In the genomic region with DNA sequence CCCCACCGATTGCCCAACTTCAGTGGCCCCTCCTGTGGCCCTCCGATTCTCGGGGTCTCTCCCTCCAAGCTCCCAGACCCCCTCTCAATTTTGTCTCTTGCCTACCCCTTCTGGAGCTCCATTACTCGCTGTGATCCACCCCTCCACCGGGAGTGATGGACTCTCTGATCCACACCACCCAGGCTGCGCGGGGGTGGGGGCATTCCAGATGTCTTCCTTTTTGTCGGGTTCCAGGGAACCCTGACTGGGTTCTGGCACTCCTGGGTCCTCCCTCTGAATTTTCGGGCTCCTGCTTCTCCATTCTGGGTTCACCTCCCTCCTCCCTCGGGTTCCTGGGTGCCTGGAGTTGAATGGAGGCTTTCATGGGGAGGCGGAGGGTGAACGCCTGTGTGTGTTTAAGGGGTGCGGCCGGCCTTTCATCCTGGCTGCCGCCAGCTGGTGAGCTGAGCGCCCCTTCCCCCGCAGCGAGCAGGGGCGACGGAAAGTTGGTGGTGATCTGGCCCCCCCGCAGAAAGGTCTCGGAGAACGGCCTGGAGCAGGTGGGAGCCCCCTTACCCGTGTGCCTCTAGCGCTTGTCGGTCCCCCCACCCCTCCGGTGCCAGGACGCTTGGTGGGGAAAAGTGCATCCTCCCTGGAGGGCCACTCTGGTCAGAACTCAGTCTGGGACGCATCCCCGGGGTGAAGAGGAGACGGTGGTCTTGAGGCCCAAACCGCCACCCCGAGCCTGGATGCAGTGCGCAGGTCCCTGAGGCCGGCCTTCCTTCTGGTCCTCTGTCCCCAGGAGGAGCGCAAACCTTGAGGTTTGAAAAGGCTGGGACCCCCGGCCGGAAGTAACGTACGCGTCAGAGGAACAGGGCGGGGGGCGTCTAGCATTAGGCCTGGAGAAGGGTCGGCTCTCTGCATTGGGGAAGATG, we compare ENCODE assay signal across 8 cellular contexts. TPM values are rescaled to one million over a fixed set of nuclear protein-coding genes. Genes with fewer than 3 reads are reported as not detected.
DNase-seq lines count a peak whose midpoint lies in the region; ATAC-seq and TF ChIP-seq lines count a peak whose summit lies in the region.

No MANE protein-coding gene starts in this region.

- no peak overlapping the region for H2BK15ac ChIP-seq in mesendoderm (replicated peaks; ENCODE audit: low read depth)

- POLR2A ChIA-PET in PC-3 (lab: Charles Lee; ENCODE audit: unreplicated experiment): interaction anchor here (0.6 kb wide), 1 partner anchor 433 kb away, joined by 29 read pairs; no protein-coding TSS in a partner anchor

- H2AK5ac ChIP-seq in mesendoderm (ENCODE audit: low read length): no peak overlapping the region

- TSS peak; percentile 56 for BruUV-seq in PC-3 (replicated peaks; lab: Mats Ljungman, UMichigan)

- intact Hi-C loops in PC-3 (cut with micrococcal nuclease): loop anchor here (1.0 to 10.0 kb wide), 4 partner anchors 63 to 289 kb away; no protein-coding TSS in a partner anchor
- intact Hi-C loops in thyroid gland (cut with DNase I): loop anchor here (2.0 to 5.0 kb wide), 2 partner anchors 117 to 195 kb away; no protein-coding TSS in a partner anchor

- H3K18ac ChIP-seq in mesendoderm (ENCODE audit: low read length): no peak overlapping the region

- peaks cover 13% of the 10 kb centered on the region; the same call in 1 of the 2 replicates for H3K79me2 ChIP-seq in PC-3 (ENCODE audit: low read length)
- no peaks in the 10 kb centered on the region for H3K79me2 ChIP-seq in mesendoderm (ENCODE audit: control insufficient read depth, insufficient read depth, low read length)

- H2BK120ac ChIP-seq in mesendoderm (ENCODE audit: low read depth, low read length): no peak overlapping the region

- H3K9me2 ChIP-seq in PC-3 (replicated peaks; ENCODE audit: low read length): no peaks in the 10 kb centered on the region

- peak; percentile 20 for ATAC-seq in PC-3

- peak overlapping the region; percentile 81 for H3K56ac ChIP-seq in mesendoderm (ENCODE audit: low read length)

- H3K4ac ChIP-seq in mesendoderm (ENCODE audit: low read depth, low read length): no peak overlapping the region

- peak overlapping the region; percentile 93 for H3K4me2 ChIP-seq in PC-3 (ENCODE audit: low read length)
- peak overlapping the region; percentile 45 for H3K4me2 ChIP-seq in mesendoderm (ENCODE audit: low read length)

- peaks cover 19% of the 10 kb centered on the region for H3K4me1 ChIP-seq in PC-3 (ENCODE audit: insufficient read depth, low read length)
- H3K4me1 ChIP-seq in mesendoderm (ENCODE audit: control insufficient read depth, low read depth, low read length): peaks cover 1% of the 10 kb centered on the region
- peaks cover 15 to 19% of the 10 kb centered on the region in 2 donors for H3K4me1 ChIP-seq in thyroid gland

- CTCF ChIA-PET in PC-3 (lab: Charles Lee): interaction anchor here (0.5 to 0.6 kb wide), 2 partner anchors 16 to 38 kb away, joined by 3 read pairs; no protein-coding TSS in a partner anchor

- peak; percentile 66 for DNase-seq in NCI-H82 (lab: John Stamatoyannopoulos, UW)
- no peak for DNase-seq in NCI-H82 treated with DMSO at 0.1 percent for 48 hours (lab: John Stamatoyannopoulos, UW; ENCODE audit: unreplicated experiment)
- DNase-seq in PC-3: peak; percentile 46
- peak; percentile 36 for DNase-seq in choroid plexus epithelial cell (ENCODE audit: low read depth)
- DNase-seq in mesendoderm: no peak
- DNase-seq in thyroid gland: peak in 1 of 2 donors; percentile 36
- DNase-seq in NCI-H187 (lab: John Stamatoyannopoulos, UW): no peak
- no peak for DNase-seq in NCI-H2029 treated with DMSO at 0.1 percent for 48 hours (lab: John Stamatoyannopoulos, UW)

- H4K8ac ChIP-seq in mesendoderm (ENCODE audit: low read depth, low read length): no peak overlapping the region

- no peaks in the 10 kb centered on the region for H3K36me3 ChIP-seq in PC-3 (ENCODE audit: low read depth, low read length)
- H3K36me3 ChIP-seq in mesendoderm (ENCODE audit: control insufficient read depth, insufficient read depth, low read length): no peaks in the 10 kb centered on the region
- no peaks in the 10 kb centered on the region for H3K36me3 ChIP-seq in thyroid gland

- H3K27ac ChIP-seq in PC-3 (ENCODE audit: low read length): no peak overlapping the region
- no peak overlapping the region for H3K27ac ChIP-seq in mesendoderm (ENCODE audit: low read depth, low read length)
- peak overlapping the region; percentile 30 to 87 (median 46) for H3K27ac ChIP-seq in thyroid gland

- no peaks in the 10 kb centered on the region for H4K20me1 ChIP-seq in PC-3 (ENCODE audit: low read length)

- TF ChIP-seq POLR2A in thyroid gland (IDR thresholded peaks at IDR 0.05): no peak

- H2AFZ ChIP-seq in PC-3 (ENCODE audit: low read length): peak overlapping the region; percentile 90

- no peaks in the 10 kb centered on the region for H3K27me3 ChIP-seq in PC-3 (ENCODE audit: low read length)
- peaks cover 6% of the 10 kb centered on the region for H3K27me3 ChIP-seq in mesendoderm (ENCODE audit: insufficient read depth, low read length, poor library complexity)
- H3K27me3 ChIP-seq in thyroid gland: no peaks in the 10 kb centered on the region

- H3F3A ChIP-seq in PC-3 (ENCODE audit: low read length, unreplicated experiment): no peaks in the 10 kb centered on the region

- no peak overlapping the region for H3K23ac ChIP-seq in mesendoderm (ENCODE audit: low read length)

- no CpG with 5 or more reads among the region's 44 CpGs for WGBS in mesendoderm (ENCODE audit: extremely low coverage, insufficient coverage, low lambda C conversion rate)
- WGBS in thyroid gland, 2 donors: 3% methylated on average over 21 to 33 of the region's 44 CpGs

- H3K9ac ChIP-seq in PC-3 (ENCODE audit: low read length) (peak overlapping the region; percentile 38), mesendoderm (ENCODE audit: low read length) (peak overlapping the region; percentile 57)

- H3K4me3 ChIP-seq in PC-3 (ENCODE audit: low read length) (peak overlapping the region; percentile 74), choroid plexus epithelial cell (ENCODE audit: low read depth, low read length) (peak overlapping the region; percentile 64), mesendoderm (ENCODE audit: low read length) (no peak overlapping the region), thyroid gland (replicated peaks in 1 of 3) (peak overlapping the region; percentile 3 to 64 (median 25))

- H4K5ac ChIP-seq in mesendoderm (ENCODE audit: low read length): no peak overlapping the region

- H3K9me3 ChIP-seq in PC-3 (ENCODE audit: low read length): no peaks in the 10 kb centered on the region
- no peaks in the 10 kb centered on the region for H3K9me3 ChIP-seq in thyroid gland

- TF ChIP-seq CTCF in PC-3 (conservative IDR thresholded peaks at IDR 0.05; ENCODE audit: low read depth, low read length): no peak
- no peak for TF ChIP-seq CTCF in choroid plexus epithelial cell (conservative IDR thresholded peaks at IDR 0.05; ENCODE audit: low read depth, low read length)
- no peak for TF ChIP-seq CTCF in thyroid gland (IDR thresholded peaks at IDR 0.05)

- H2BK5ac ChIP-seq in mesendoderm (ENCODE audit: low read length): no peak overlapping the region

- H3K79me1 ChIP-seq in mesendoderm (ENCODE audit: low read length): no peaks in the 10 kb centered on the region

RNA-seq across cellular contexts. Expression of gene MISP3, which starts 1.6 kb away (rescaled TPM):
- total RNA-seq in PC-3 (2014; rRNA removed) (6.1 and 7.8 TPM in 2 replicates), thyroid gland (1 to 10 TPM; 7.9 to 9.9 (median 9.1) TPM)
- 0.08 TPM for polyA plus RNA-seq in mesendoderm (2013, experiment 1 of 2)
- 0.10 TPM for polyA plus RNA-seq in mesendoderm (2013, experiment 2 of 2)

RNA-seq across cellular contexts. Expression of gene C19orf67, which starts 11.4 kb away (rescaled TPM):
- total RNA-seq in PC-3 (2014; rRNA removed) (not detected in 2 replicates), thyroid gland (not detected)
- not detected for polyA plus RNA-seq in mesendoderm (2013, experiment 1 of 2)
- 0.10 TPM for polyA plus RNA-seq in mesendoderm (2013, experiment 2 of 2)

RNA-seq across cellular contexts. Expression of gene PALM3, which starts 12.3 kb away (rescaled TPM):
- total RNA-seq in PC-3 (2014; rRNA removed) (2.3 and 4.8 TPM in 2 replicates), thyroid gland (1 to 10 TPM; 4.8 to 9.6 (median 6.8) TPM)
- 11.7 TPM for polyA plus RNA-seq in mesendoderm (2013, experiment 1 of 2)
- polyA plus RNA-seq in mesendoderm (2013, experiment 2 of 2): 11.4 TPM

RNA-seq across cellular contexts. Expression of gene SAMD1, which starts 16.4 kb away (rescaled TPM):
- total RNA-seq in PC-3 (2014; rRNA removed) (62.2 and 90.5 TPM in 2 replicates), thyroid gland (10 to 100 TPM; 15.2 to 27.3 (median 22.7) TPM)
- 50.8 TPM for polyA plus RNA-seq in mesendoderm (2013, experiment 1 of 2)
- 57.8 TPM for polyA plus RNA-seq in mesendoderm (2013, experiment 2 of 2)

RNA-seq across cellular contexts. Expression of gene IL27RA, which starts 42.6 kb away (rescaled TPM):
- total RNA-seq in PC-3 (2014; rRNA removed) (14.2 and 14.7 TPM in 2 replicates), thyroid gland (1 to 10 TPM; 1.9 to 4.9 (median 3.4) TPM)
- 6.1 TPM for polyA plus RNA-seq in mesendoderm (2013, experiment 1 of 2)
- 5.8 TPM for polyA plus RNA-seq in mesendoderm (2013, experiment 2 of 2)

Comparison
In these comparisons a context has a peak if more than half of its experiments do, and no peak if none do; other contexts are left out.
1. DNase-seq: peak in NCI-H82 (single experiment), PC-3 (single experiment) and choroid plexus epithelial cell (single experiment); none in NCI-H82 treated with DMSO at 0.1 percent for 48 hours (single experiment), mesendoderm (single experiment), NCI-H187 (0 of 2) and NCI-H2029 treated with DMSO at 0.1 percent for 48 hours (single experiment).
2. H3K27ac ChIP-seq: peak in thyroid gland (3 of 3); none in PC-3 (single experiment) and mesendoderm (single experiment).